25 cellular contexts compared by ENCODE assay signal in the genomic region with DNA sequence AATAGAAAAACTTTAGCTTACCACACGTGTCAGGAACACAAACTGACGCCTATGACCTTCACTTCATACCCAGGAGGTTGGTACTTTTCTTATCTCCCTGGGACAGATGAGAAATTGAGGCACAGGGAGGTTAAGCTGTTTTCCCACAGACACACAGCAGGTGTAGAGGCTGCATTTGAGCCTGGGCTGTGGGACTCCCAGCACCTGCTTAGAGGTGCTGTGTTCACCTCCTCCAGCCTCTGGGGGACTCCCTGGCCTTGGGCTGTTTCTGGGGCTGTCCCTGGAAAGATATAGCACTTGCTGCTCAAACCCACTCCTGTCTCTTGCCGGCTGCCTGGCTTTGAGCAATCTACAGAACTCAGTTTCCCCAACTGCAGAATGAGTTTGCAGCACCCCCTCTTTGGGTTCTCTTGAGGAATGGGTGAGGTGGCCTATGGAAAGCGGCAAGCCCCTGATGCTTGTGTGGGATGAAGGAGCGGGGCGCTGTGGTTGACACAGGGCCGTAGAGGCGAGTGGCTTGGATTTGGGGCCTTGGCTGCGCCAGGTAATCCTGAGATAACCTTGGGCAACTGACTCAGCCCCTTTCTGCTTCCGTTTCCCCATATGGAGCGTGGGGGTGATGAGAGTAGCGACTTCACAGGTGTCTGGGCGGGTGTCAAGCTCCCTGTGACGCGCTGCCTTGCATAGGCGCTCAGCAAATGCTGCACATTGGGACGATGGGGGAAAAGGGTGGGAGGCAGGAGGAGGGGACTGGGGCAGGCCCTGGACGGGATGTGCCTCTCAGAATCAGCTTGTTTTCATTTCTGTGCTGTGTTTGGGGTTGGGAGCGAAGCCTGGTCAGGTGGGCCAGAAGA.
DNase-seq lines count a peak whose midpoint lies in the region; ATAC-seq, FAIRE-seq and TF ChIP-seq lines count a peak whose summit lies in the region.
"Had no signal": no experiment of that assay in that cellular context is flagged by ENCODE, and none has a peak within 500 bp of the region (broad histone marks: within the 10 kb centered on the region; RNA-seq: fewer than 3 reads in every experiment).

No MANE protein-coding gene starts in this region.

- no peaks in the 10 kb centered on the region for H3K79me2 ChIP-seq in PC-3 (ENCODE audit: low read length)

- no peak overlapping the region for H3K9ac ChIP-seq in PC-3 (ENCODE audit: low read length)

- H3K4me3 Mint-ChIP-seq in stimulated activated naive CD8-positive, alpha-beta T cell treated with anti-CD3 and anti-CD28 coated beads, Interleukin-15, amount 100 ng/mL, for 72 hours = no peak overlapping the region
- no peak overlapping the region for H3K4me3 Mint-ChIP-seq in mesothelial cell of epicardium
- H3K4me3 Mint-ChIP-seq: effector memory CD8-positive, alpha-beta T cell; GM23338; T-helper 2 cell treated with Interferon-gamma antibody and Interleukin-4, amounts not matched to agents 5 μg/mL and 100 μg/mL, for 36 hours had no signal

- no peak overlapping the region for H2AFZ ChIP-seq in PC-3 (ENCODE audit: low read length)
- H2AFZ ChIP-seq: GM23338 had no signal

- H3K27ac Mint-ChIP-seq in stimulated activated naive CD8-positive, alpha-beta T cell treated with anti-CD3 and anti-CD28 coated beads, Interleukin-15, amount 100 ng/mL, for 72 hours = no peak overlapping the region
- peak overlapping the region; percentile 82 for H3K27ac Mint-ChIP-seq in mesothelial cell of epicardium
- H3K27ac Mint-ChIP-seq: activated T-helper 2 cell treated with anti-CD3 and anti-CD28 coated beads, Interferon-gamma antibody, Interleukin-2, Interleukin-4, amounts not matched to agents 10 μg/mL and 5 μg/mL and 100 μg/mL, durations not matched to agents 14 hours and 24 hours and 36 hours; effector memory CD8-positive, alpha-beta T cell; GM23338; T-helper 2 cell treated with Interferon-gamma antibody and Interleukin-4, amounts not matched to agents 5 μg/mL and 100 μg/mL, for 36 hours had no signal

- intact Hi-C loops in PC-3 (cut with micrococcal nuclease) = no loop called here

- no peaks in the 10 kb centered on the region for H3K9me2 ChIP-seq in PC-3 (replicated peaks; ENCODE audit: low read length)

- no peaks in the 10 kb centered on the region for H3K36me3 Mint-ChIP-seq in mesothelial cell of epicardium

- DNase-seq in DMS153 (lab: John Stamatoyannopoulos, UW) = peak; percentile 39
- DNase-seq in DMS153 treated with DMSO at 0.1 percent for 48 hours (lab: John Stamatoyannopoulos, UW; ENCODE audit: unreplicated experiment) = no peak
- DNase-seq in stimulated activated naive CD8-positive, alpha-beta T cell treated with anti-CD3 and anti-CD28 coated beads, Interleukin-15, Interleukin-2, amounts not matched to agents 100 U/mL and 50 U/mL, for 24 hours = no peak
- DNase-seq in stimulated activated naive CD8-positive, alpha-beta T cell treated with anti-CD3 and anti-CD28 coated beads, Interleukin-15, amount 100 ng/mL, for 72 hours = no peak
- DNase-seq in mesothelial cell of epicardium (ENCODE audit: low spot score in 2 of 2, unreplicated experiment in 2 of 2) = no peak
- DNase-seq in HTR-8/SVneo (ENCODE audit: insufficient read length, low spot score) = no peak
- DNase-seq in PC-3 = no peak
- no peak for DNase-seq in NCI-H446 (lab: John Stamatoyannopoulos, UW)
- DNase-seq: 8988T; effector memory CD8-positive, alpha-beta T cell; left ventricle myocardium superior; midbrain; NCI-H2081 treated with DMSO at 0.1 percent for 48 hours; NCI-H510A treated with DMSO at 0.1 percent for 48 hours; small intestine; stomach; trophoblast cell had no signal

- no peaks in the 10 kb centered on the region for H3K9me3 Mint-ChIP-seq in stimulated activated naive CD8-positive, alpha-beta T cell treated with anti-CD3 and anti-CD28 coated beads, Interleukin-15, amount 100 ng/mL, for 72 hours
- H3K9me3 Mint-ChIP-seq in mesothelial cell of epicardium = no peaks in the 10 kb centered on the region
- H3K9me3 Mint-ChIP-seq: activated T-helper 2 cell treated with anti-CD3 and anti-CD28 coated beads, Interferon-gamma antibody, Interleukin-2, Interleukin-4, amounts not matched to agents 10 μg/mL and 5 μg/mL and 100 μg/mL, durations not matched to agents 14 hours and 24 hours and 36 hours; effector memory CD8-positive, alpha-beta T cell; GM23338; T-helper 2 cell treated with Interferon-gamma antibody and Interleukin-4, amounts not matched to agents 5 μg/mL and 100 μg/mL, for 36 hours had no signal

- peaks cover 8% of the 10 kb centered on the region for H3K4me1 ChIP-seq in PC-3 (ENCODE audit: insufficient read depth, low read length)

- no peaks in the 10 kb centered on the region for H3F3A ChIP-seq in PC-3 (ENCODE audit: low read length, unreplicated experiment)

- H3K4me3 ChIP-seq in PC-3 (ENCODE audit: low read length) = no peak overlapping the region
- H3K4me3 ChIP-seq: esophagus muscularis mucosa, GM23338, stomach had no signal

- no peak for FAIRE-seq in HTR-8/SVneo (lab: Jason Lieb, UNC)
- FAIRE-seq: colon, frontal cortex, small intestine had no signal

- peak; percentile 40 for ATAC-seq in stimulated activated naive CD8-positive, alpha-beta T cell treated with anti-CD3 and anti-CD28 coated beads, Interleukin-15, Interleukin-2, amounts not matched to agents 100 U/mL and 50 U/mL, for 24 hours
- no peak for ATAC-seq in stimulated activated naive CD8-positive, alpha-beta T cell treated with anti-CD3 and anti-CD28 coated beads, Interleukin-15, amount 100 ng/mL, for 72 hours
- ATAC-seq in PC-3 = no peak
- ATAC-seq: effector memory CD8-positive, alpha-beta T cell; GM23338; left ventricle myocardium superior; SK-N-SH treated with all-trans-retinoic acid at 6 μM for 48 hours had no signal

- CTCF ChIA-PET in PC-3 (lab: Charles Lee) = no interaction called here

- no peaks in the 10 kb centered on the region for H3K27me3 ChIP-seq in PC-3 (ENCODE audit: low read length)
- H3K27me3 ChIP-seq: esophagus muscularis mucosa, stomach had no signal

- H4K20me1 ChIP-seq in PC-3 (ENCODE audit: low read length) = no peaks in the 10 kb centered on the region

- POLR2A ChIA-PET in PC-3 (lab: Charles Lee; ENCODE audit: unreplicated experiment) = interaction anchor here (0.6 kb wide), 1 partner anchor 449 kb away, joined by 3 read pairs; no protein-coding TSS in a partner anchor

- no peaks in the 10 kb centered on the region for H3K9me3 ChIP-seq in PC-3 (ENCODE audit: low read length)
- H3K9me3 ChIP-seq: esophagus muscularis mucosa, stomach had no signal

- no peaks in the 10 kb centered on the region for H3K36me3 ChIP-seq in PC-3 (ENCODE audit: low read depth, low read length)
- H3K36me3 ChIP-seq: esophagus muscularis mucosa, stomach had no signal

- TF ChIP-seq CTCF in mesothelial cell of epicardium (IDR thresholded peaks at IDR 0.05; ENCODE audit: unreplicated experiment) (no peak), PC-3 (conservative IDR thresholded peaks at IDR 0.05; ENCODE audit: low read depth, low read length) (no peak)

- no peak overlapping the region for H3K4me2 ChIP-seq in PC-3 (ENCODE audit: low read length)
- H3K4me2 ChIP-seq: GM23338 had no signal

- BruUV-seq in PC-3 (replicated peaks; lab: Mats Ljungman, UMichigan) = no TSS peak

- H3K27ac ChIP-seq in PC-3 (ENCODE audit: low read length) = no peak overlapping the region
- H3K27ac ChIP-seq: esophagus muscularis mucosa, RWPE1, stomach had no signal

- peaks cover 10% of the 10 kb centered on the region for H3K4me1 Mint-ChIP-seq in stimulated activated naive CD8-positive, alpha-beta T cell treated with anti-CD3 and anti-CD28 coated beads, Interleukin-15, amount 100 ng/mL, for 72 hours
- H3K4me1 Mint-ChIP-seq in mesothelial cell of epicardium = peaks cover 63% of the 10 kb centered on the region

- H3K27me3 Mint-ChIP-seq in stimulated activated naive CD8-positive, alpha-beta T cell treated with anti-CD3 and anti-CD28 coated beads, Interleukin-15, amount 100 ng/mL, for 72 hours = no peaks in the 10 kb centered on the region
- no peaks in the 10 kb centered on the region for H3K27me3 Mint-ChIP-seq in mesothelial cell of epicardium (ENCODE audit: low read depth)
